In genomic region chr17:76995352-76996105, GRCh38 we compare ENCODE assay signal across 11 cellular contexts.
DNase-seq lines count a peak whose midpoint lies in the region; ATAC-seq and TF ChIP-seq lines count a peak whose summit lies in the region.
"Had no signal": no experiment of that assay in that cellular context is flagged by ENCODE, and none has a peak within 500 bp of the region (broad histone marks: within the 10 kb centered on the region; RNA-seq: fewer than 3 reads in every experiment).

No MANE protein-coding gene starts in this region.

- peak overlapping the region; percentile 77 to 95 (median 88) for H3K27ac Mint-ChIP-seq in CD4-positive, alpha-beta memory T cell
- H3K27ac Mint-ChIP-seq in H9: peak overlapping the region in 2 of 3 experiments; percentile 91 to 98; a peak in 4 of 7 replicates

- no peak for ATAC-seq in GM19467 (IDR thresholded peaks at IDR 0.05; ENCODE audit: unreplicated experiment)

- H3K36me3 Mint-ChIP-seq in CD4-positive, alpha-beta memory T cell: no peaks in the 10 kb centered on the region
- no peaks in the 10 kb centered on the region for H3K36me3 Mint-ChIP-seq in H9 (ENCODE audit: insufficient read depth in 1 of 3, low read depth in 3 of 3)

- H3K4me1 Mint-ChIP-seq in CD4-positive, alpha-beta memory T cell: peaks cover 33 to 66% (median 50%) of the 10 kb centered on the region in 4 donors
- H3K4me1 Mint-ChIP-seq in H9: peaks cover 36 to 54% of the 10 kb centered on the region in 2 experiments

- no peak overlapping the region for H3K27ac ChIP-seq in CD4-positive, alpha-beta memory T cell (ENCODE audit: low read depth, low read length)
- no peak overlapping the region for H3K27ac ChIP-seq in H9 (ENCODE audit: insufficient read length, low read depth, low read length)

- H3K18ac ChIP-seq in H9 (ENCODE audit: insufficient read length, low read depth, low read length): peak overlapping the region; percentile 27

- no peak overlapping the region for H3T11ph ChIP-seq in H9 (ENCODE audit: low read length)

- no peak overlapping the region for H3K4ac ChIP-seq in H9 (ENCODE audit: low read depth, low read length)

- no peak overlapping the region for H2BK120ac ChIP-seq in H9 (ENCODE audit: low read depth, low read length, poor library complexity, severe bottlenecking)

- peaks cover 55% of the 10 kb centered on the region for H3K4me1 ChIP-seq in CD4-positive, alpha-beta memory T cell (ENCODE audit: insufficient read depth, low read length)
- H3K4me1 ChIP-seq in H9 (ENCODE audit: insufficient read depth, low read length): peaks cover 11% of the 10 kb centered on the region; the same call in 1 of the 2 replicates

- H3K9me3 ChIP-seq in CD4-positive, alpha-beta memory T cell (ENCODE audit: control insufficient read depth in 1 of 2, low read length in 2 of 2): no peaks in the 10 kb centered on the region
- no peaks in the 10 kb centered on the region for H3K9me3 ChIP-seq in H9 (ENCODE audit: control insufficient read depth, low read depth, low read length)
- no peaks in the 10 kb centered on the region for H3K9me3 ChIP-seq in iPS-18c (ENCODE audit: control insufficient read depth, insufficient read depth, low read length)
- H3K9me3 ChIP-seq: left ventricle myocardium inferior had no signal

- POLR2A ChIA-PET in CD4-positive, alpha-beta memory T cell (lab: Charles Lee; ENCODE audit: partially characterized antibody): interaction anchor here (0.6 to 6.6 kb wide), 5 partner anchors 9 to 41 kb away, joined by 3 to 62 read pairs (median 4); no protein-coding TSS in a partner anchor

- no CpG with 5 or more reads among the region's 11 CpGs for WGBS in H9 (ENCODE audit: extremely low coverage, insufficient read length, low lambda C conversion rate)

- H3K4me3 Mint-ChIP-seq in CD4-positive, alpha-beta memory T cell: peak overlapping the region in 5 of 8 donors; percentile 28 to 81 (median 47)
- H3K4me3 Mint-ChIP-seq in H9: peak overlapping the region; percentile 11 to 47; a peak in 4 of 5 replicates

- peak overlapping the region; percentile 38; the same call in 1 of the 2 replicates for H3K14ac ChIP-seq in H9 (ENCODE audit: insufficient read depth, low read length)

- H3K9ac ChIP-seq in H9 (ENCODE audit: extremely low read depth, insufficient read length, low read length): no peak overlapping the region

- H3K79me2 ChIP-seq in H9 (ENCODE audit: insufficient read depth, low read length): no peaks in the 10 kb centered on the region

- H3K27me3 ChIP-seq in CD4-positive, alpha-beta memory T cell (ENCODE audit: insufficient read depth, low read length): no peaks in the 10 kb centered on the region
- no peaks in the 10 kb centered on the region for H3K27me3 ChIP-seq in H9 (ENCODE audit: insufficient read depth, low read length)

- H3K56ac ChIP-seq in H9 (ENCODE audit: insufficient read length, low read depth, low read length): no peak overlapping the region

- no peaks in the 10 kb centered on the region for H3K27me3 Mint-ChIP-seq in CD4-positive, alpha-beta memory T cell
- H3K27me3 Mint-ChIP-seq in H9 (ENCODE audit: low read depth): peaks cover 3% of the 10 kb centered on the region

- H2AFZ ChIP-seq in H9 (ENCODE audit: low read length): no peak overlapping the region

- CTCF ChIA-PET in CD4-positive, alpha-beta memory T cell (lab: Charles Lee; ENCODE audit: partially characterized antibody): interaction anchor here (1.1 kb wide), 1 partner anchor 61 kb away, joined by 4 read pairs; no protein-coding TSS in a partner anchor

- H3K9me3 Mint-ChIP-seq in CD4-positive, alpha-beta memory T cell: no peaks in the 10 kb centered on the region
- H3K9me3 Mint-ChIP-seq in H9: no peaks in the 10 kb centered on the region; a peak in 1 of 5 replicates

- no peaks in the 10 kb centered on the region for H3K79me1 ChIP-seq in H9 (ENCODE audit: insufficient read depth, low read depth, low read length, poor library complexity, severe bottlenecking)

- no peaks in the 10 kb centered on the region for H3K36me3 ChIP-seq in CD4-positive, alpha-beta memory T cell (ENCODE audit: insufficient read depth, low read length)
- H3K36me3 ChIP-seq: left ventricle myocardium inferior had no signal

- H2BK12ac ChIP-seq in H9 (ENCODE audit: insufficient read length, low read depth, low read length): no peak overlapping the region

- no peak overlapping the region for H4K5ac ChIP-seq in H9 (ENCODE audit: insufficient read length, low read depth, low read length)

- H3K23me2 ChIP-seq in H9 (ENCODE audit: insufficient read length, low read depth, low read length, poor library complexity, severe bottlenecking): peaks cover 4% of the 10 kb centered on the region

- no peak overlapping the region for H3K4me2 ChIP-seq in H9 (ENCODE audit: insufficient read depth, insufficient read length, low read length)

- no peak for TF ChIP-seq CTCF in H9 (conservative IDR thresholded peaks at IDR 0.05)
- TF ChIP-seq CTCF in GM13977 (IDR thresholded peaks at IDR 0.05; ENCODE audit: extremely low read depth, insufficient read depth, missing control alignments): no peak

- in situ Hi-C loops in GM13977 (cut with MboI; ENCODE audit: low pct_unique_long_range_greater_than_20kb, low sequenced_read_pairs, unreplicated experiment): no loop called here

- intact Hi-C loops in CD4-positive, alpha-beta memory T cell (cut with micrococcal nuclease): no loop called here

- no peak overlapping the region for H3K4me3 ChIP-seq in CD4-positive, alpha-beta memory T cell (ENCODE audit: low read length in 2 of 2)
- 0 out of 2 replicates have a peak overlapping the region, but pooled peaks have one; percentile 25 for H3K4me3 ChIP-seq in iPS-18c (ENCODE audit: insufficient read depth, low read depth, low read length)
- H3K4me3 ChIP-seq: left ventricle myocardium inferior, smooth muscle cell had no signal

- H2BK5ac ChIP-seq in H9 (ENCODE audit: insufficient read length, low read length): no peak overlapping the region

- H2BK20ac ChIP-seq in H9 (ENCODE audit: low read depth, low read length, poor library complexity, severe bottlenecking): no peak overlapping the region

- no peaks in the 10 kb centered on the region for H4K20me1 ChIP-seq in H9 (ENCODE audit: control insufficient read depth, insufficient read depth, insufficient read length)

- no peak for DNase-seq in CD4-positive, alpha-beta memory T cell
- peak; percentile 80 for DNase-seq in H9
- peak; percentile 14 for DNase-seq in NCI-H748 treated with DMSO at 0.1 percent for 48 hours (lab: John Stamatoyannopoulos, UW)
- DNase-seq in GM13977 (ENCODE audit: low spot score): no peak
- DNase-seq in GDM1 (lab: John Stamatoyannopoulos, UW): no peak
- DNase-seq: left ventricle myocardium inferior, NCI-H510A treated with DMSO at 0.1 percent for 48 hours, Right ventricle myocardium superior had no signal

- H3K23ac ChIP-seq in H9 (ENCODE audit: insufficient read length, low read depth, low read length): no peak overlapping the region

- no peak overlapping the region for H4K8ac ChIP-seq in H9 (replicated peaks; ENCODE audit: insufficient read length, low read depth, low read length)

- no peak overlapping the region for H2BK15ac ChIP-seq in H9 (ENCODE audit: low read depth, low read length)

- no peak overlapping the region for H4K91ac ChIP-seq in H9 (ENCODE audit: insufficient read length, low read depth, low read length)

- no peak overlapping the region for H2AK5ac ChIP-seq in H9 (ENCODE audit: insufficient read length, low read length)

Comparison
In these comparisons a context has a peak if more than half of its experiments do, and no peak if none do; other contexts are left out.
1. DNase-seq: peak in H9 (single experiment) and NCI-H748 treated with DMSO at 0.1 percent for 48 hours (single experiment); none in CD4-positive, alpha-beta memory T cell (0 of 5), GM13977 (single experiment) and GDM1 (single experiment).